20 cellular contexts compared by ENCODE assay signal in the genomic region with DNA sequence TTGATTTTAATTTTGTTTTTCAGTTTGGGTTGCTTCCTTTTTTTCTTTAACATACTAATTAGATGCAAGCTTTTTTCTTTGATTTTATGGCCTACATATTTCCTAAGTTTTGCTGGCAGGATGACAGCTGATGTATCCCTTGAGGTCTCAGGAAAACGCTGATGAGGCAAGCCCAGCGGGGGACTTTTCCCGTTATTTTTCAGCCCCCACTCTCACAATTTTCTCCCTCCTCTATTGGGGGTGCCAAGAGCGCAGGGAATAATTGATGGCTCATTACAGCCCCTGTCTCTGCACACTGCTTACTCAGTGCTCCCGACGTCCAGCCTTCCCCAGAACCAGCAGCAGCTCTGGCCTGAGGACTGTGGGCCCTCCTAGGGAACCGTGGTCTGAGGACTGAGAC. TPM values are rescaled to one million over a fixed set of nuclear protein-coding genes. Genes with fewer than 3 reads are reported as not detected.
A peak's percentile ranks its signal among the peaks of the same experiment; 100 is the strongest.
DNase-seq lines count a peak whose midpoint lies in the region; ATAC-seq, FAIRE-seq and TF ChIP-seq lines count a peak whose summit lies in the region.
"Had no signal": no experiment of that assay in that cellular context is flagged by ENCODE, and none has a peak within 500 bp of the region (broad histone marks: within the 10 kb centered on the region; RNA-seq: fewer than 3 reads in every experiment).

No MANE protein-coding gene starts in this region.

- no peak for TF ChIP-seq EP300 in H1 (IDR thresholded peaks at IDR 0.05; ENCODE audit: borderline replicate concordance in 1 of 2, low read depth in 2 of 2, low read length in 2 of 2)

- H3K27ac ChIP-seq in SK-N-MC, result peak overlapping the region; percentile 61
- no peak overlapping the region for H3K27ac ChIP-seq in H1 (ENCODE audit: low read depth, low read length)
- H3K27ac ChIP-seq: A549, BLaER1, KMS-11 had no signal

- H2AK5ac ChIP-seq in H1 (ENCODE audit: low read depth, low read length), result no peak overlapping the region

- no peaks in the 10 kb centered on the region for H4K20me1 ChIP-seq in H1 (replicated peaks in 1 of 2; ENCODE audit: control insufficient read depth in 1 of 2, insufficient read depth in 2 of 2, low read length in 2 of 2)
- H4K20me1 ChIP-seq: BLaER1 had no signal

- H3K27ac Mint-ChIP-seq in nephron, result peak overlapping the region; percentile 71 to 92 (median 83)
- peak overlapping the region; percentile 58 for H3K27ac Mint-ChIP-seq in stimulated activated effector memory CD8-positive, alpha-beta T cell treated with anti-CD3 and anti-CD28 coated beads, Interleukin-12 subunit alpha, Interleukin-12 subunit beta, amount 100 ng/mL, for 72 hours

- H4K5ac ChIP-seq in H1 (ENCODE audit: insufficient read length, low read depth, low read length), result no peak overlapping the region

- no peak for TF ChIP-seq RAD21 in H1 (IDR thresholded peaks at IDR 0.05 in 1 of 2, conservative IDR thresholded peaks at IDR 0.05 in 1 of 2; ENCODE audit: low read depth in 2 of 2, low read length in 2 of 2)

- H4K91ac ChIP-seq in H1 (replicated peaks; ENCODE audit: insufficient read length, low read length), result no peak overlapping the region

- no peaks in the 10 kb centered on the region for H3K9me3 ChIP-seq in SK-N-MC (ENCODE audit: low read depth, low read length)
- no peaks in the 10 kb centered on the region for H3K9me3 ChIP-seq in H1 (ENCODE audit: insufficient read depth in 2 of 2, low read depth in 1 of 2, low read length in 1 of 2)
- H3K9me3 ChIP-seq: A549, BLaER1 had no signal

- H3K79me1 ChIP-seq in H1 (ENCODE audit: low read depth, low read length), result no peaks in the 10 kb centered on the region; the same call in 1 of the 2 replicates

- H3K4ac ChIP-seq in H1 (replicated peaks; ENCODE audit: insufficient read length, low read depth, low read length), result no peak overlapping the region

- H3K23ac ChIP-seq in H1 (ENCODE audit: insufficient read length), result no peak overlapping the region

- H2BK120ac ChIP-seq in H1 (replicated peaks; ENCODE audit: low read depth, low read length), result no peak overlapping the region

- no peak overlapping the region for H3K18ac ChIP-seq in H1 (ENCODE audit: extremely low read depth, low read length)

- no peak for ATAC-seq in stimulated activated effector memory CD8-positive, alpha-beta T cell treated with anti-CD3 and anti-CD28 coated beads, Interleukin-12 subunit alpha, Interleukin-12 subunit beta, amount 100 ng/mL, for 72 hours
- no peak for ATAC-seq in GM18873 (IDR thresholded peaks at IDR 0.05; ENCODE audit: low FRiP score, unreplicated experiment)
- ATAC-seq: A549 had no signal

- H3K14ac ChIP-seq in H1 (ENCODE audit: insufficient read length), result no peak overlapping the region

- peak overlapping the region; percentile 3 for H3K9ac ChIP-seq in SK-N-MC (ENCODE audit: insufficient read length)
- no peak overlapping the region for H3K9ac ChIP-seq in H1 (replicated peaks in 1 of 4; ENCODE audit: extremely low read depth in 1 of 4, low read depth in 3 of 4, low read length in 3 of 4)
- H3K9ac ChIP-seq: BLaER1, KMS-11 had no signal

- H4K8ac ChIP-seq in H1 (ENCODE audit: extremely low read depth, insufficient read depth, low read length), result 0 out of 2 replicates have a peak overlapping the region, but pooled peaks have one; percentile 9

- H2BK15ac ChIP-seq in H1 (ENCODE audit: low read length), result no peak overlapping the region

- H2BK20ac ChIP-seq in H1 (ENCODE audit: low read length), result no peak overlapping the region

- H2BK5ac ChIP-seq in H1 (ENCODE audit: low read depth, low read length), result no peak overlapping the region

- H3K79me2 ChIP-seq in H1 (ENCODE audit: control insufficient read depth in 1 of 2, insufficient read depth in 2 of 2, low read length in 2 of 2), result no peaks in the 10 kb centered on the region

- H2BK12ac ChIP-seq in H1 (ENCODE audit: low read depth, low read length), result no peak overlapping the region

- DNase-seq in SK-N-MC (ENCODE audit: low read depth, low spot score) (peak; percentile 86), H1 (ENCODE audit: low read depth in 1 of 2, low spot score in 2 of 2) (no peak), activated gamma-delta T cell treated with Interleukin-2 at 50 U/mL for 16 hours (no peak), kidney glomerular epithelial cell (lab: John Stamatoyannopoulos, UW) (no peak)
- DNase-seq in stimulated activated effector memory CD8-positive, alpha-beta T cell treated with anti-CD3 and anti-CD28 coated beads, Interleukin-12 subunit alpha, Interleukin-12 subunit beta, amount 100 ng/mL, for 72 hours (ENCODE audit: low spot score in 2 of 2), result no peak
- DNase-seq: Calu3; CD4-positive, alpha-beta memory T cell; GF-D8; MV-4-11; NCI-H1694 treated with DMSO at 0.1 percent for 48 hours; NCI-H2107; NCI-H510A treated with DMSO at 0.1 percent for 48 hours; NCI-H774; SHP77 had no signal

- H3K36me3 ChIP-seq in SK-N-MC (ENCODE audit: insufficient read depth, low read length) (peaks cover 19% of the 10 kb centered on the region), H1 (ENCODE audit: control insufficient read depth in 2 of 4, insufficient read depth in 4 of 4, low read length in 3 of 4) (peaks cover 0 to 5% (median 3%) of the 10 kb centered on the region in 4 experiments; a peak in 3 of 8 replicates)

- CTCF ChIA-PET in H1 (lab: Charles Lee; ENCODE audit: partially characterized antibody), result interaction anchor here (0.7 to 1.2 kb wide), 3 partner anchors 13 to 297 kb away, joined by 3 read pairs; no protein-coding TSS in a partner anchor

- FAIRE-seq in H1 (lab: Jason Lieb, UNC), result no peak
- FAIRE-seq: A549, H54 had no signal

- peaks cover 58% of the 10 kb centered on the region for H3K36me3 Mint-ChIP-seq in nephron (ENCODE audit: low read depth)
- H3K36me3 Mint-ChIP-seq in stimulated activated effector memory CD8-positive, alpha-beta T cell treated with anti-CD3 and anti-CD28 coated beads, Interleukin-12 subunit alpha, Interleukin-12 subunit beta, amount 100 ng/mL, for 72 hours, result peaks cover 20% of the 10 kb centered on the region

- H3K27me3 ChIP-seq in H1 (replicated peaks in 1 of 4; ENCODE audit: control insufficient read depth in 3 of 4, extremely low read depth in 1 of 4, insufficient read depth in 3 of 4, low read length in 3 of 4), result no peaks in the 10 kb centered on the region
- H3K27me3 ChIP-seq: BLaER1 had no signal

- H3K4me2 ChIP-seq in H1 (ENCODE audit: insufficient read depth in 1 of 2, low read depth in 2 of 2, low read length in 2 of 2), result no peak overlapping the region
- H3K4me2 ChIP-seq: A549, BLaER1, KMS-11 had no signal

- H3K9me3 Mint-ChIP-seq in nephron, result no peaks in the 10 kb centered on the region
- no peaks in the 10 kb centered on the region for H3K9me3 Mint-ChIP-seq in stimulated activated effector memory CD8-positive, alpha-beta T cell treated with anti-CD3 and anti-CD28 coated beads, Interleukin-12 subunit alpha, Interleukin-12 subunit beta, amount 100 ng/mL, for 72 hours
- H3K9me3 Mint-ChIP-seq: CD4-positive, alpha-beta memory T cell had no signal

- no peaks in the 10 kb centered on the region for H3K23me2 ChIP-seq in H1 (ENCODE audit: low read depth, low read length)

- TF ChIP-seq CTCF in H1 (IDR thresholded peaks at IDR 0.05; ENCODE audit: control extremely low read depth in 1 of 3, insufficient read depth in 1 of 3, low read depth in 1 of 3, low read length in 3 of 3), result no peak
- no peak for TF ChIP-seq CTCF in nephron (IDR thresholded peaks at IDR 0.05; ENCODE audit: unreplicated experiment in 3 of 3)

- TF ChIP-seq POLR2A in H1 (IDR thresholded peaks at IDR 0.05; ENCODE audit: control extremely low read depth in 1 of 2, low read depth in 2 of 2, low read length in 2 of 2), result no peak

- H3K4me1 ChIP-seq in H1 (replicated peaks in 1 of 4; ENCODE audit: control insufficient read depth in 3 of 4, insufficient read depth in 4 of 4, low read length in 3 of 4), result peaks cover under 1 to 13% (median 7%) of the 10 kb centered on the region in 4 experiments; a peak in 6 of 7 replicates
- H3K4me1 ChIP-seq: A549, BLaER1 had no signal

- peak overlapping the region in 2 of 3 experiments; percentile 19 to 33 for H3K4me3 Mint-ChIP-seq in nephron
- H3K4me3 Mint-ChIP-seq in stimulated activated effector memory CD8-positive, alpha-beta T cell treated with anti-CD3 and anti-CD28 coated beads, Interleukin-12 subunit alpha, Interleukin-12 subunit beta, amount 100 ng/mL, for 72 hours, result no peak overlapping the region
- H3K4me3 Mint-ChIP-seq: CD4-positive, alpha-beta memory T cell had no signal

- H3K27me3 Mint-ChIP-seq in nephron (ENCODE audit: low read depth), result no peaks in the 10 kb centered on the region
- H3K27me3 Mint-ChIP-seq: CD4-positive, alpha-beta memory T cell had no signal

- H3K4me3 ChIP-seq in SK-N-MC (peak overlapping the region; percentile 54), H1 (ENCODE audit: extremely low read depth in 1 of 4, insufficient read depth in 2 of 4, low read depth in 3 of 4, low read length in 4 of 4) (no peak overlapping the region)
- H3K4me3 ChIP-seq: A549, BLaER1 had no signal

- H3K4me1 Mint-ChIP-seq in nephron, result peaks cover 33% of the 10 kb centered on the region
- H3K4me1 Mint-ChIP-seq in stimulated activated effector memory CD8-positive, alpha-beta T cell treated with anti-CD3 and anti-CD28 coated beads, Interleukin-12 subunit alpha, Interleukin-12 subunit beta, amount 100 ng/mL, for 72 hours, result no peaks in the 10 kb centered on the region
- H3K4me1 Mint-ChIP-seq: CD4-positive, alpha-beta memory T cell had no signal

- no peak overlapping the region for H3K56ac ChIP-seq in H1 (replicated peaks; ENCODE audit: insufficient read length, low read depth, low read length)

- no peak overlapping the region for H2AFZ ChIP-seq in H1 (ENCODE audit: low read length)

- WGBS in H1 (ENCODE audit: extremely low coverage in 1 of 2, insufficient coverage in 1 of 2, insufficient read length in 1 of 2, insufficient replicate concordance in 2 of 2, low coverage in 1 of 2, low lambda C conversion rate in 2 of 2, missing lambda C conversion rate in 1 of 2), 2 experiments, result 87% methylated on average over 7 of the region's 7 CpGs; no CpG with 5 or more reads in 1 of the 2 experiments

- POLR2A ChIA-PET in H1 (lab: Charles Lee; ENCODE audit: partially characterized antibody), result interaction anchor here (0.6 kb wide), 1 partner anchor 9 kb away, joined by 3 read pairs; no protein-coding TSS in a partner anchor

TF ChIP-seq in H1, 55 proteins besides CTCF, POLR2A, EP300 and RAD21:
- no peak for TF ChIP-seq JUND (IDR thresholded peaks at IDR 0.05; ENCODE audit: low read length)

RNA-seq across cellular contexts. Expression of gene VSTM2L, which starts 38.7 kb away (rescaled TPM):
- 1.3 and 1.6 TPM in 2 replicates for total RNA-seq in H1 (2021; fragmentation: NEBNext Ultra II Directional; extraction: Animal tissue kit (Norgen Biotek cat#: 25700))
- 2.6 and 3.2 TPM in 2 replicates for polyA plus RNA-seq in H1 (2011; rRNA removed)
- 1.8 TPM for polyA plus RNA-seq in H1 (2011; cell fraction: cytosol; rRNA removed)
- 1.5 TPM for polyA plus RNA-seq in H1 (2011; cell fraction: nucleus; rRNA removed)
- polyA plus RNA-seq in H1 (2012, experiment 1 of 2), result 0.87 to 2.5 TPM (median 1.9 TPM) in 4 replicates
- 1.5 TPM for polyA plus RNA-seq in H1 (2012, experiment 2 of 2)
- 1.6 TPM for polyA plus RNA-seq in H1 (2013, experiment 1 of 2)
- 1.7 TPM for polyA plus RNA-seq in H1 (2013, experiment 2 of 2)
- polyA minus RNA-seq in H1 (2011; rRNA and poly(A)+ RNA removed), result 0.27 and 0.32 TPM in 2 replicates
- not detected for polyA minus RNA-seq in H1 (2011; cell fraction: cytosol; rRNA and poly(A)+ RNA removed)
- 0.60 TPM for polyA minus RNA-seq in H1 (2011; cell fraction: nucleus; rRNA and poly(A)+ RNA removed)
- total RNA-seq: CD4-positive, alpha-beta memory T cell had no signal
- polyA plus RNA-seq: CD4-positive, alpha-beta memory T cell had no signal
